Comparison of ENCODE assay signal across 9 cellular contexts in genomic region chr3:134353831-134354611, GRCh38. TPM values are rescaled to one million over a fixed set of nuclear protein-coding genes. Genes with fewer than 3 reads are reported as not detected.
A peak's percentile ranks its signal among the peaks of the same experiment; 100 is the strongest.
DNase-seq lines count a peak whose midpoint lies in the region; ATAC-seq and TF ChIP-seq lines count a peak whose summit lies in the region.
"Had no signal": no experiment of that assay in that cellular context is flagged by ENCODE, and none has a peak within 500 bp of the region (broad histone marks: within the 10 kb centered on the region; RNA-seq: fewer than 3 reads in every experiment).

No MANE protein-coding gene starts in this region.

- H3K27me3 ChIP-seq in RWPE2 (ENCODE audit: insufficient read depth, poor library complexity, severe bottlenecking) (no peaks in the 10 kb centered on the region), right cardiac atrium (ENCODE audit: control insufficient read depth, insufficient read depth) (no peaks in the 10 kb centered on the region)

- no peak for TF ChIP-seq CTCF in RWPE2 (IDR thresholded peaks at IDR 0.05; ENCODE audit: poor library complexity, severe bottlenecking)

- intact Hi-C loops in right cardiac atrium (cut with DNase I) = no loop called here

- H3K36me3 ChIP-seq in RWPE2 (ENCODE audit: low read depth) = peaks cover 48% of the 10 kb centered on the region

- ATAC-seq in RWPE2 (ENCODE audit: low read depth) (peak; percentile 7; the same call in 2 of the 3 replicates), right cardiac atrium (peak in 1 of 2 donors; percentile 9), HG02884 (IDR thresholded peaks at IDR 0.05; ENCODE audit: unreplicated experiment) (no peak)

- peaks cover 58% of the 10 kb centered on the region for H3K4me1 ChIP-seq in RWPE2 (ENCODE audit: insufficient read depth, poor library complexity, severe bottlenecking)
- H3K4me1 ChIP-seq in right cardiac atrium (ENCODE audit: control insufficient read depth, insufficient read depth, low read length) = peaks cover 37% of the 10 kb centered on the region

- peak overlapping the region; percentile 96 for H3K27ac ChIP-seq in RWPE2 (ENCODE audit: poor library complexity, severe bottlenecking)
- H3K27ac ChIP-seq in right cardiac atrium (ENCODE audit: low read length) = peak overlapping the region; percentile 58

- peak; percentile 81 for DNase-seq in DMS53 (lab: John Stamatoyannopoulos, UW)
- peak; percentile 63 for DNase-seq in RWPE2 (ENCODE audit: low spot score)
- DNase-seq in right cardiac atrium = peak in 1 of 3 donors; percentile 53
- DNase-seq in renal cortical epithelial cell (ENCODE audit: low read depth) = peak; percentile 77
- no peak for DNase-seq in DMS79 treated with DMSO at 0.1 percent for 48 hours (lab: John Stamatoyannopoulos, UW)
- no peak for DNase-seq in islet precursor cell
- DNase-seq in T1000 (lab: John Stamatoyannopoulos, UW) = no peak
- DNase-seq: MM.1S had no signal

- 73% methylated on average over 7 of the region's 7 CpGs for WGBS in right cardiac atrium

- H3K9me3 ChIP-seq in RWPE2 (ENCODE audit: severe bottlenecking) (no peaks in the 10 kb centered on the region), right cardiac atrium (ENCODE audit: control insufficient read depth, low read length) (no peaks in the 10 kb centered on the region)

- no peak overlapping the region for H3K4me3 ChIP-seq in RWPE2 (ENCODE audit: severe bottlenecking)
- H3K4me3 ChIP-seq in right cardiac atrium (ENCODE audit: low read length) = no peak overlapping the region

RNA-seq across cellular contexts. Expression of gene AMOTL2, which starts 20.2 kb away (rescaled TPM):
- total RNA-seq in right cardiac atrium (10 to 100 TPM; 44.6 to 57.6 (median 47.6) TPM), renal cortical epithelial cell (141 and 180 TPM in 2 replicates)
- polyA plus RNA-seq in right cardiac atrium = 22.9 TPM

Comparison
In these comparisons a context has a peak if more than half of its experiments do, and no peak if none do; other contexts are left out.
1. DNase-seq: peak in DMS53 (single experiment), RWPE2 (single experiment) and renal cortical epithelial cell (single experiment); none in DMS79 treated with DMSO at 0.1 percent for 48 hours (single experiment), islet precursor cell (single experiment) and T1000 (single experiment).